In genomic region chr1:42816600-42817439, GRCh38 we compare ENCODE assay signal across 1 cellular context.
TF ChIP-seq lines count a peak whose summit lies in the region.

Gene ERMAP (plus strand): TSS chr1:42817122. CDS start chr1:42830449, 13,327 bp downstream.
A gene with protein sequence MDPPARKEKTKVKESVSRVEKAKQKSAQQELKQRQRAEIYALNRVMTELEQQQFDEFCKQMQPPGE (minus strand): TSS chr1:42817397. CDS start chr1:42816544, 853 bp downstream.

TF ChIP-seq in GM12878, 131 proteins besides CTCF, POLR2A, EP300 and RAD21 (continued from another document):
- TF ChIP-seq POU2F2 (IDR thresholded peaks at IDR 0.05; ENCODE audit: borderline replicate concordance, low read depth, low read length), result 0 out of 3 replicates have a peak, but pooled peaks have one; percentile 6
- TF ChIP-seq RB1 (IDR thresholded peaks at IDR 0.05; ENCODE audit: borderline replicate concordance), result peak; percentile 67; the same call in 1 of the 2 replicates
- TF ChIP-seq IKZF2 (IDR thresholded peaks at IDR 0.05), result peak; percentile 59 to 75
- TF ChIP-seq EGR1 (IDR thresholded peaks at IDR 0.05; ENCODE audit: borderline replicate concordance in 1 of 2, low read depth in 2 of 2, low read length in 2 of 2), result 0 out of 3 replicates have a peak, but pooled peaks of 1 of the 2 experiments have one; percentile 13
- TF ChIP-seq, protein P1, sequence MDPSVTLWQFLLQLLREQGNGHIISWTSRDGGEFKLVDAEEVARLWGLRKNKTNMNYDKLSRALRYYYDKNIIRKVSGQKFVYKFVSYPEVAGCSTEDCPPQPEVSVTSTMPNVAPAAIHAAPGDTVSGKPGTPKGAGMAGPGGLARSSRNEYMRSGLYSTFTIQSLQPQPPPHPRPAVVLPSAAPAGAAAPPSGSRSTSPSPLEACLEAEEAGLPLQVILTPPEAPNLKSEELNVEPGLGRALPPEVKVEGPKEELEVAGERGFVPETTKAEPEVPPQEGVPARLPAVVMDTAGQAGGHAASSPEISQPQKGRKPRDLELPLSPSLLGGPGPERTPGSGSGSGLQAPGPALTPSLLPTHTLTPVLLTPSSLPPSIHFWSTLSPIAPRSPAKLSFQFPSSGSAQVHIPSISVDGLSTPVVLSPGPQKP (IDR thresholded peaks at IDR 0.05; ENCODE audit: low read depth, low read length), result 0 out of 2 replicates have a peak, but pooled peaks have one; percentile 42
- TF ChIP-seq, protein P2, sequence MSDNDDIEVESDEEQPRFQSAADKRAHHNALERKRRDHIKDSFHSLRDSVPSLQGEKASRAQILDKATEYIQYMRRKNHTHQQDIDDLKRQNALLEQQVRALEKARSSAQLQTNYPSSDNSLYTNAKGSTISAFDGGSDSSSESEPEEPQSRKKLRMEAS (IDR thresholded peaks at IDR 0.05; ENCODE audit: low read depth, low read length), result no peak; the same call in 1 of the 2 replicates
- peak; percentile 70 for TF ChIP-seq NRF1 (conservative IDR thresholded peaks at IDR 0.05; ENCODE audit: low read depth, low read length)
- peak; percentile 94 for TF ChIP-seq IKZF1 (conservative IDR thresholded peaks at IDR 0.05)
- peak; percentile 67; the same call in 1 of the 2 replicates for TF ChIP-seq POLR2AphosphoS5 (IDR thresholded peaks at IDR 0.05; ENCODE audit: low read length)
- TF ChIP-seq NBN (IDR thresholded peaks at IDR 0.05), result 0 out of 2 replicates have a peak, but pooled peaks have one; percentile 64
- TF ChIP-seq, protein P3, sequence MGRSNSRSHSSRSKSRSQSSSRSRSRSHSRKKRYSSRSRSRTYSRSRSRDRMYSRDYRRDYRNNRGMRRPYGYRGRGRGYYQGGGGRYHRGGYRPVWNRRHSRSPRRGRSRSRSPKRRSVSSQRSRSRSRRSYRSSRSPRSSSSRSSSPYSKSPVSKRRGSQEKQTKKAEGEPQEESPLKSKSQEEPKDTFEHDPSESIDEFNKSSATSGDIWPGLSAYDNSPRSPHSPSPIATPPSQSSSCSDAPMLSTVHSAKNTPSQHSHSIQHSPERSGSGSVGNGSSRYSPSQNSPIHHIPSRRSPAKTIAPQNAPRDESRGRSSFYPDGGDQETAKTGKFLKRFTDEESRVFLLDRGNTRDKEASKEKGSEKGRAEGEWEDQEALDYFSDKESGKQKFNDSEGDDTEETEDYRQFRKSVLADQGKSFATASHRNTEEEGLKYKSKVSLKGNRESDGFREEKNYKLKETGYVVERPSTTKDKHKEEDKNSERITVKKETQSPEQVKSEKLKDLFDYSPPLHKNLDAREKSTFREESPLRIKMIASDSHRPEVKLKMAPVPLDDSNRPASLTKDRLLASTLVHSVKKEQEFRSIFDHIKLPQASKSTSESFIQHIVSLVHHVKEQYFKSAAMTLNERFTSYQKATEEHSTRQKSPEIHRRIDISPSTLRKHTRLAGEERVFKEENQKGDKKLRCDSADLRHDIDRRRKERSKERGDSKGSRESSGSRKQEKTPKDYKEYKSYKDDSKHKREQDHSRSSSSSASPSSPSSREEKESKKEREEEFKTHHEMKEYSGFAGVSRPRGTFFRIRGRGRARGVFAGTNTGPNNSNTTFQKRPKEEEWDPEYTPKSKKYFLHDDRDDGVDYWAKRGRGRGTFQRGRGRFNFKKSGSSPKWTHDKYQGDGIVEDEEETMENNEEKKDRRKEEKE (IDR thresholded peaks at IDR 0.05), result 0 out of 2 replicates have a peak, but pooled peaks have one; percentile 59
- TF ChIP-seq SP1 (IDR thresholded peaks at IDR 0.05; ENCODE audit: low read depth, low read length), result peak; percentile 61
- TF ChIP-seq NR2C1 (IDR thresholded peaks at IDR 0.05), result peak; percentile 35; the same call in 1 of the 2 replicates
- no peak for TF ChIP-seq MYB (IDR thresholded peaks at IDR 0.05; ENCODE audit: borderline replicate concordance, low read depth, low read length)
- TF ChIP-seq CHD4 (IDR thresholded peaks at IDR 0.05), result no peak
- TF ChIP-seq, protein P4, sequence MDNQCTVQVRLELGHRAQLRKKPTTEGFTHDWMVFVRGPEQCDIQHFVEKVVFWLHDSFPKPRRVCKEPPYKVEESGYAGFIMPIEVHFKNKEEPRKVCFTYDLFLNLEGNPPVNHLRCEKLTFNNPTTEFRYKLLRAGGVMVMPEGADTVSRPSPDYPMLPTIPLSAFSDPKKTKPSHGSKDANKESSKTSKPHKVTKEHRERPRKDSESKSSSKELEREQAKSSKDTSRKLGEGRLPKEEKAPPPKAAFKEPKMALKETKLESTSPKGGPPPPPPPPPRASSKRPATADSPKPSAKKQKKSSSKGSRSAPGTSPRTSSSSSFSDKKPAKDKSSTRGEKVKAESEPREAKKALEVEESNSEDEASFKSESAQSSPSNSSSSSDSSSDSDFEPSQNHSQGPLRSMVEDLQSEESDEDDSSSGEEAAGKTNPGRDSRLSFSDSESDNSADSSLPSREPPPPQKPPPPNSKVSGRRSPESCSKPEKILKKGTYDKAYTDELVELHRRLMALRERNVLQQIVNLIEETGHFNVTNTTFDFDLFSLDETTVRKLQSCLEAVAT (IDR thresholded peaks at IDR 0.05), result 0 out of 2 replicates have a peak, but pooled peaks have one; percentile 14
- peak; percentile 67; the same call in 1 of the 2 replicates for TF ChIP-seq GATAD2B (conservative IDR thresholded peaks at IDR 0.05; ENCODE audit: low read depth)
- peak; percentile 53; the same call in 1 of the 2 replicates for TF ChIP-seq PML (IDR thresholded peaks at IDR 0.05; ENCODE audit: low read length)
- TF ChIP-seq RELA (IDR thresholded peaks at IDR 0.05; ENCODE audit: borderline replicate concordance, partially characterized antibody), result peak; percentile 27
- TF ChIP-seq MEF2B (IDR thresholded peaks at IDR 0.05; ENCODE audit: partially characterized antibody, poor library complexity, severe bottlenecking), result peak; percentile 95
- peak; percentile 14 for TF ChIP-seq EED (IDR thresholded peaks at IDR 0.05; ENCODE audit: low read depth)
- 0 out of 2 replicates have a peak, but pooled peaks have one; percentile 57 for TF ChIP-seq POLR2AphosphoS2 (IDR thresholded peaks at IDR 0.05; ENCODE audit: low read depth, low read length)
- peak; percentile 78 for TF ChIP-seq CHD2 (IDR thresholded peaks at IDR 0.05; ENCODE audit: borderline replicate concordance, low read depth, low read length)
- peak; percentile 95 for TF ChIP-seq YY1 (IDR thresholded peaks at IDR 0.05; ENCODE audit: low read depth, low read length)
- TF ChIP-seq CBFB (IDR thresholded peaks at IDR 0.05; ENCODE audit: low read depth), result no peak
- TF ChIP-seq JUND (IDR thresholded peaks at IDR 0.05; ENCODE audit: low read depth, low read length), result no peak
- TF ChIP-seq MTA3 (IDR thresholded peaks at IDR 0.05; ENCODE audit: borderline replicate concordance, low read length), result no peak
- peak; percentile 31; the same call in 1 of the 2 replicates for TF ChIP-seq TCF12 (IDR thresholded peaks at IDR 0.05; ENCODE audit: low read depth, low read length)
- no peak for TF ChIP-seq CREM (IDR thresholded peaks at IDR 0.05; ENCODE audit: low read depth)
- TF ChIP-seq, protein P5, sequence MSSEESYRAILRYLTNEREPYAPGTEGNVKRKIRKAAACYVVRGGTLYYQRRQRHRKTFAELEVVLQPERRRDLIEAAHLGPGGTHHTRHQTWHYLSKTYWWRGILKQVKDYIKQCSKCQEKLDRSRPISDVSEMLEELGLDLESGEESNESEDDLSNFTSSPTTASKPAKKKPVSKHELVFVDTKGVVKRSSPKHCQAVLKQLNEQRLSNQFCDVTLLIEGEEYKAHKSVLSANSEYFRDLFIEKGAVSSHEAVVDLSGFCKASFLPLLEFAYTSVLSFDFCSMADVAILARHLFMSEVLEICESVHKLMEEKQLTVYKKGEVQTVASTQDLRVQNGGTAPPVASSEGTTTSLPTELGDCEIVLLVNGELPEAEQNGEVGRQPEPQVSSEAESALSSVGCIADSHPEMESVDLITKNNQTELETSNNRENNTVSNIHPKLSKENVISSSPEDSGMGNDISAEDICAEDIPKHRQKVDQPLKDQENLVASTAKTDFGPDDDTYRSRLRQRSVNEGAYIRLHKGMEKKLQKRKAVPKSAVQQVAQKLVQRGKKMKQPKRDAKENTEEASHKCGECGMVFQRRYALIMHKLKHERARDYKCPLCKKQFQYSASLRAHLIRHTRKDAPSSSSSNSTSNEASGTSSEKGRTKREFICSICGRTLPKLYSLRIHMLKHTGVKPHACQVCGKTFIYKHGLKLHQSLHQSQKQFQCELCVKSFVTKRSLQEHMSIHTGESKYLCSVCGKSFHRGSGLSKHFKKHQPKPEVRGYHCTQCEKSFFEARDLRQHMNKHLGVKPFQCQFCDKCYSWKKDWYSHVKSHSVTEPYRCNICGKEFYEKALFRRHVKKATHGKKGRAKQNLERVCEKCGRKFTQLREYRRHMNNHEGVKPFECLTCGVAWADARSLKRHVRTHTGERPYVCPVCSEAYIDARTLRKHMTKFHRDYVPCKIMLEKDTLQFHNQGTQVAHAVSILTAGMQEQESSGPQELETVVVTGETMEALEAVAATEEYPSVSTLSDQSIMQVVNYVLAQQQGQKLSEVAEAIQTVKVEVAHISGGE (CRISPR knock-in tag; IDR thresholded peaks at IDR 0.05), result no peak
- TF ChIP-seq, protein P6, sequence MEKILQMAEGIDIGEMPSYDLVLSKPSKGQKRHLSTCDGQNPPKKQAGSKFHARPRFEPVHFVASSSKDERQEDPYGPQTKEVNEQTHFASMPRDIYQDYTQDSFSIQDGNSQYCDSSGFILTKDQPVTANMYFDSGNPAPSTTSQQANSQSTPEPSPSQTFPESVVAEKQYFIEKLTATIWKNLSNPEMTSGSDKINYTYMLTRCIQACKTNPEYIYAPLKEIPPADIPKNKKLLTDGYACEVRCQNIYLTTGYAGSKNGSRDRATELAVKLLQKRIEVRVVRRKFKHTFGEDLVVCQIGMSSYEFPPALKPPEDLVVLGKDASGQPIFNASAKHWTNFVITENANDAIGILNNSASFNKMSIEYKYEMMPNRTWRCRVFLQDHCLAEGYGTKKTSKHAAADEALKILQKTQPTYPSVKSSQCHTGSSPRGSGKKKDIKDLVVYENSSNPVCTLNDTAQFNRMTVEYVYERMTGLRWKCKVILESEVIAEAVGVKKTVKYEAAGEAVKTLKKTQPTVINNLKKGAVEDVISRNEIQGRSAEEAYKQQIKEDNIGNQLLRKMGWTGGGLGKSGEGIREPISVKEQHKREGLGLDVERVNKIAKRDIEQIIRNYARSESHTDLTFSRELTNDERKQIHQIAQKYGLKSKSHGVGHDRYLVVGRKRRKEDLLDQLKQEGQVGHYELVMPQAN (conservative IDR thresholded peaks at IDR 0.05), result peak; percentile 48
